In genomic region chr13:94112227-94112626, GRCh38 we compare ENCODE assay signal across 1 cellular context.
TF ChIP-seq lines count a peak whose summit lies in the region.

No MANE protein-coding gene starts in this region.

TF ChIP-seq in SK-N-SH, 30 proteins besides CTCF, POLR2A, EP300 and RAD21 (continued from another document):
- TF ChIP-seq YY1 (IDR thresholded peaks at IDR 0.05; ENCODE audit: low read depth) (no peak), ZBTB33 (IDR thresholded peaks at IDR 0.05; ENCODE audit: borderline replicate concordance, low read depth) (peak; percentile 51; the same call in 1 of the 2 replicates), FOXM1 (IDR thresholded peaks at IDR 0.05; ENCODE audit: low read depth) (peak; percentile 79; the same call in 1 of the 2 replicates), TCF12 (IDR thresholded peaks at IDR 0.05) (peak; percentile 100), FOXJ3 (CRISPR knock-in tag; IDR thresholded peaks at IDR 0.05) (no peak), FOSL2 (IDR thresholded peaks at IDR 0.05; ENCODE audit: borderline replicate concordance, low read depth) (peak; percentile 87)
TF ChIP-seq in SK-N-SH: peak in this region for 15.
